ENCODE assay signal across 24 cellular contexts in the genomic region with DNA sequence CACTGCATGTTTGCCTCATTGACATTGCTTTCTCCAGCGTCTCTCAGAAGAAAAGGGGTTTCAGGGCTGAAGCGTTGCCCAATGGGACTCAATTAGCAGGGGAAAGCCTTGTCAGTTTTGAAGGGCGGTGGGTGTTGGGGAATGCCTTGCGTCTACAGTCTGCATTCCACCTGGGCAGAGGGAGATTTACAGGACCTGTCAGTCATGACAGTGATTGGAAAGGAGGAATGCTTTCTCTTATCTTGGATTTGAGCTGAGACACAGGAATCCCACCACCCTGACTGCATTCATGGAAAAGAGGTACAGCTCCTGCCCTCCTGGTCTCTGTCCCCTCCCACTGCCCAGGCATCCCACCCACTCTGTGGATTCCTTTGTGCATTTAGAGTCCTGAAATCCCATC.
"Had no signal": no experiment of that assay in that cellular context is flagged by ENCODE, and none has a peak within 500 bp of the region (broad histone marks: within the 10 kb centered on the region; RNA-seq: fewer than 3 reads in every experiment).

No MANE protein-coding gene starts in this region.

- H3K4me3 ChIP-seq: body of pancreas had no signal

- H3K9me3 Mint-ChIP-seq: activated CD4-positive, alpha-beta T cell treated with anti-CD3 and anti-CD28 coated beads, Interleukin-2, amount 10 ng/mL, durations not matched to agents 24 days and 14 days; activated naive CD4-positive, alpha-beta T cell treated with anti-CD3 and anti-CD28 coated beads, Interleukin-2, amount 10 ng/mL, durations not matched to agents 7 days and 5 days; activated naive CD8-positive, alpha-beta T cell treated with anti-CD3 and anti-CD28 coated beads, Interleukin-2, amount 10 ng/mL, durations not matched to agents 7 days and 5 days; activated T-cell treated with anti-CD3 and anti-CD28 coated beads, Interleukin-2, amount 50 U/mL, for 24 hours had no signal

- ATAC-seq: activated CD8-positive, alpha-beta memory T cell treated with anti-CD3 and anti-CD28 coated beads, Interleukin-2, amount 10 ng/mL, durations not matched to agents 7 days and 5 days; body of pancreas; T-helper 17 cell; WTC11 had no signal

- DNase-seq: activated CD4-positive, alpha-beta T cell treated with anti-CD3 and anti-CD28 coated beads, Interleukin-2, amount 10 ng/mL, durations not matched to agents 24 days and 14 days; activated CD4-positive, alpha-beta T cell treated with anti-CD3 and anti-CD28 coated beads, Interleukin-2, amount 50 U/mL, for 48 hours; activated CD4-positive, CD25-positive, alpha-beta regulatory T cell treated with anti-CD3 and anti-CD28 coated beads, Interleukin-2, amount 50 U/mL, for 72 hours; activated CD8-positive, alpha-beta memory T cell treated with anti-CD3 and anti-CD28 coated beads, Interleukin-2, amount 10 ng/mL, durations not matched to agents 7 days and 5 days; activated naive CD4-positive, alpha-beta T cell treated with anti-CD3 and anti-CD28 coated beads, Interleukin-2, amount 10 ng/mL, durations not matched to agents 7 days and 5 days; activated naive CD8-positive, alpha-beta T cell treated with anti-CD3 and anti-CD28 coated beads, Interleukin-2, amount 10 ng/mL, durations not matched to agents 7 days and 5 days; activated T-cell treated with anti-CD3 and anti-CD28 coated beads, Interleukin-2, amount 50 U/mL, for 24 hours; body of pancreas; central memory CD4-positive, alpha-beta T cell; KG1; NCI-H1048; NCI-H1694; NCI-H2029; NCI-H2107; NCI-H2171 treated with DMSO at 0.1 percent for 48 hours; NCI-H226; NCI-H510A; NCI-H526 treated with DMSO at 0.1 percent for 48 hours; NCI-H82; SIG-M5; T-helper 17 cell; T-helper 9 cell had no signal

- H3K9me3 ChIP-seq: body of pancreas had no signal

- H3K27me3 ChIP-seq: body of pancreas had no signal

- FAIRE-seq: bronchial epithelial cell had no signal

- H3K36me3 Mint-ChIP-seq: activated CD8-positive, alpha-beta memory T cell treated with anti-CD3 and anti-CD28 coated beads, Interleukin-2, amount 10 ng/mL, durations not matched to agents 7 days and 5 days; activated naive CD4-positive, alpha-beta T cell treated with anti-CD3 and anti-CD28 coated beads, Interleukin-2, amount 10 ng/mL, durations not matched to agents 7 days and 5 days; activated naive CD8-positive, alpha-beta T cell treated with anti-CD3 and anti-CD28 coated beads, Interleukin-2, amount 10 ng/mL, durations not matched to agents 7 days and 5 days; WTC11 had no signal

- H3K4me1 Mint-ChIP-seq: activated CD4-positive, alpha-beta T cell treated with anti-CD3 and anti-CD28 coated beads, Interleukin-2, amount 10 ng/mL, durations not matched to agents 24 days and 14 days; activated CD8-positive, alpha-beta memory T cell treated with anti-CD3 and anti-CD28 coated beads, Interleukin-2, amount 10 ng/mL, durations not matched to agents 7 days and 5 days; activated naive CD4-positive, alpha-beta T cell treated with anti-CD3 and anti-CD28 coated beads, Interleukin-2, amount 10 ng/mL, durations not matched to agents 7 days and 5 days; activated naive CD8-positive, alpha-beta T cell treated with anti-CD3 and anti-CD28 coated beads, Interleukin-2, amount 10 ng/mL, durations not matched to agents 7 days and 5 days had no signal

- H3K27ac ChIP-seq: body of pancreas had no signal

- H3K4me3 Mint-ChIP-seq: activated CD4-positive, alpha-beta T cell treated with anti-CD3 and anti-CD28 coated beads, Interleukin-2, amount 10 ng/mL, durations not matched to agents 24 days and 14 days; activated CD8-positive, alpha-beta memory T cell treated with anti-CD3 and anti-CD28 coated beads, Interleukin-2, amount 10 ng/mL, durations not matched to agents 7 days and 5 days; activated naive CD4-positive, alpha-beta T cell treated with anti-CD3 and anti-CD28 coated beads, Interleukin-2, amount 10 ng/mL, durations not matched to agents 7 days and 5 days; activated naive CD8-positive, alpha-beta T cell treated with anti-CD3 and anti-CD28 coated beads, Interleukin-2, amount 10 ng/mL, durations not matched to agents 7 days and 5 days; activated T-cell treated with anti-CD3 and anti-CD28 coated beads, Interleukin-2, amount 50 U/mL, for 24 hours; T-helper 17 cell; WTC11 had no signal

- H3K4me1 ChIP-seq: body of pancreas had no signal

- H3K27ac Mint-ChIP-seq: activated CD4-positive, alpha-beta T cell treated with anti-CD3 and anti-CD28 coated beads, Interleukin-2, amount 10 ng/mL, durations not matched to agents 24 days and 14 days; activated CD8-positive, alpha-beta memory T cell treated with anti-CD3 and anti-CD28 coated beads, Interleukin-2, amount 10 ng/mL, durations not matched to agents 7 days and 5 days; activated naive CD4-positive, alpha-beta T cell treated with anti-CD3 and anti-CD28 coated beads, Interleukin-2, amount 10 ng/mL, durations not matched to agents 7 days and 5 days; activated naive CD8-positive, alpha-beta T cell treated with anti-CD3 and anti-CD28 coated beads, Interleukin-2, amount 10 ng/mL, durations not matched to agents 7 days and 5 days; activated T-cell treated with anti-CD3 and anti-CD28 coated beads, Interleukin-2, amount 50 U/mL, for 24 hours; T-helper 17 cell; WTC11 had no signal
